ENCODE assay signal across 8 cellular contexts in genomic region chr9:120842685-120843485, GRCh38. TPM values are rescaled to one million over a fixed set of nuclear protein-coding genes. Genes with fewer than 3 reads are reported as not detected.
A peak's percentile ranks its signal among the peaks of the same experiment; 100 is the strongest.
DNase-seq lines count a peak whose midpoint lies in the region; ATAC-seq and TF ChIP-seq lines count a peak whose summit lies in the region.

TSS of gene PSMD5 (minus strand) at chr9:120842922. CDS start at chr9:120842909, 13 bp downstream.

- POLR2A ChIA-PET in naive thymus-derived CD4-positive, alpha-beta T cell (lab: Charles Lee) = interaction anchor here (0.7 to 5.2 kb wide), 22 partner anchors 8 to 359 kb away, joined by 3 to 55 read pairs (median 6); partner anchors contain the start of genes FBXW2 and RAB14

- no peaks in the 10 kb centered on the region for H3K9me3 Mint-ChIP-seq in activated T-helper 17 cell treated with anti-CD3 and anti-CD28 coated beads, Interleukin-2, amount 50 U/mL, for 72 hours
- peaks cover 0 to 9% (median 0%) of the 10 kb centered on the region in 11 donors for H3K9me3 Mint-ChIP-seq in naive thymus-derived CD4-positive, alpha-beta T cell
- H3K9me3 Mint-ChIP-seq in stimulated activated naive B cell treated with anti-CD40 and anti-IgM and Interleukin-4, amounts not matched to agents 10 μg/mL and 1 μg/mL and 100 μg/mL, for 72 hours = no peaks in the 10 kb centered on the region

- peak within 1 kb of the TSS; percentile 98 for H3K27ac Mint-ChIP-seq in activated T-helper 17 cell treated with anti-CD3 and anti-CD28 coated beads, Interleukin-2, amount 50 U/mL, for 72 hours
- peak within 1 kb of the TSS; percentile 83 to 99 (median 96) for H3K27ac Mint-ChIP-seq in naive thymus-derived CD4-positive, alpha-beta T cell
- peak within 1 kb of the TSS; percentile 99 for H3K27ac Mint-ChIP-seq in stimulated activated naive B cell treated with anti-CD40 and anti-IgM and Interleukin-4, amounts not matched to agents 10 μg/mL and 1 μg/mL and 100 μg/mL, for 72 hours

- intact Hi-C loops in naive thymus-derived CD4-positive, alpha-beta T cell (cut with micrococcal nuclease) = loop anchor here (1.0 to 5.0 kb wide), 15 partner anchors 25 to 359 kb away; partner anchors contain the start of genes FBXW2 (in 2 of the 2), MEGF9 (in 2 of the 2), CDK5RAP2 (in 1 of the 2) and CNTRL (in 1 of the 2)

- no peaks in the 10 kb centered on the region for H3K9me3 ChIP-seq in fibroblast of lung (ENCODE audit: control insufficient read depth, insufficient read depth, low read depth, low read length)
- no peaks in the 10 kb centered on the region for H3K9me3 ChIP-seq in naive thymus-derived CD4-positive, alpha-beta T cell (ENCODE audit: control insufficient read depth in 2 of 3, low read length in 3 of 3)

- ATAC-seq in GM21717 (IDR thresholded peaks at IDR 0.05; ENCODE audit: unreplicated experiment) = peak; percentile 100
- ATAC-seq in activated T-helper 17 cell treated with anti-CD3 and anti-CD28 coated beads, Interleukin-2, amount 50 U/mL, for 72 hours (replicated peaks) = peak; percentile 87
- ATAC-seq in naive thymus-derived CD4-positive, alpha-beta T cell = peak; percentile 94
- ATAC-seq in stimulated activated naive B cell treated with anti-CD40 and anti-IgM and Interleukin-4, amounts not matched to agents 10 μg/mL and 1 μg/mL and 100 μg/mL, for 72 hours (replicated peaks) = peak; percentile 99

- peaks cover 94% of the 10 kb centered on the region for H3K36me3 Mint-ChIP-seq in activated T-helper 17 cell treated with anti-CD3 and anti-CD28 coated beads, Interleukin-2, amount 50 U/mL, for 72 hours (ENCODE audit: low read depth)
- H3K36me3 Mint-ChIP-seq in naive thymus-derived CD4-positive, alpha-beta T cell = peaks cover 0 to 39% (median 29%) of the 10 kb centered on the region in 5 donors
- peaks cover 38 to 51% of the 10 kb centered on the region in 2 donors for H3K36me3 Mint-ChIP-seq in stimulated activated naive B cell treated with anti-CD40 and anti-IgM and Interleukin-4, amounts not matched to agents 10 μg/mL and 1 μg/mL and 100 μg/mL, for 72 hours

- H3K27me3 Mint-ChIP-seq in activated T-helper 17 cell treated with anti-CD3 and anti-CD28 coated beads, Interleukin-2, amount 50 U/mL, for 72 hours = no peaks in the 10 kb centered on the region
- no peaks in the 10 kb centered on the region for H3K27me3 Mint-ChIP-seq in naive thymus-derived CD4-positive, alpha-beta T cell
- H3K27me3 Mint-ChIP-seq in stimulated activated naive B cell treated with anti-CD40 and anti-IgM and Interleukin-4, amounts not matched to agents 10 μg/mL and 1 μg/mL and 100 μg/mL, for 72 hours = no peaks in the 10 kb centered on the region

- CTCF ChIA-PET in naive thymus-derived CD4-positive, alpha-beta T cell (lab: Charles Lee) = interaction anchor here (0.7 kb wide), 1 partner anchor 220 kb away, joined by 3 read pairs; no protein-coding TSS in a partner anchor

- H4K20me1 ChIP-seq in KMS-11 (ENCODE audit: insufficient read depth) (no peaks in the 10 kb centered on the region), fibroblast of lung (ENCODE audit: control insufficient read depth, extremely low read depth, insufficient read depth, low read length) (no peaks in the 10 kb centered on the region)

- H3K27me3 ChIP-seq in KMS-11 (ENCODE audit: insufficient read depth, low read depth) = no peaks in the 10 kb centered on the region
- no peaks in the 10 kb centered on the region for H3K27me3 ChIP-seq in fibroblast of lung (ENCODE audit: control insufficient read depth, insufficient read depth, low read length)
- H3K27me3 ChIP-seq in naive thymus-derived CD4-positive, alpha-beta T cell (ENCODE audit: control insufficient read depth in 2 of 2, insufficient read depth in 2 of 2, low read length in 2 of 2) = no peaks in the 10 kb centered on the region

- H3K79me2 ChIP-seq in KMS-11 (ENCODE audit: insufficient read depth, low read depth) (peaks cover 32% of the 10 kb centered on the region), fibroblast of lung (ENCODE audit: control insufficient read depth, insufficient read depth, low read length) (peaks cover 36% of the 10 kb centered on the region)

- H3K9ac ChIP-seq in KMS-11 = peak within 1 kb of the TSS; percentile 86
- peak within 1 kb of the TSS; percentile 94 for H3K9ac ChIP-seq in fibroblast of lung (ENCODE audit: insufficient read depth, low read length)

- TF ChIP-seq CTCF in KMS-11 (conservative IDR thresholded peaks at IDR 0.05; ENCODE audit: low read depth, low read length) (no peak), fibroblast of lung (conservative IDR thresholded peaks at IDR 0.05 in 1 of 2, IDR thresholded peaks at IDR 0.05 in 1 of 2; ENCODE audit: low read depth in 1 of 2, low read length in 2 of 2) (no peak)

- H3K4me2 ChIP-seq in KMS-11 (peak within 1 kb of the TSS; percentile 72), fibroblast of lung (ENCODE audit: extremely low read depth, insufficient read depth, low read length) (peak within 1 kb of the TSS; percentile 84)

- no peak within 1 kb of the TSS for H3K4me3 ChIP-seq in KMS-11 (IDR thresholded peaks at IDR 0.05; ENCODE audit: insufficient read depth, low read depth, low read length)
- H3K4me3 ChIP-seq in fibroblast of lung (replicated peaks in 1 of 4; ENCODE audit: control extremely low read depth in 1 of 4, insufficient read depth in 1 of 4, low read depth in 3 of 4, low read length in 4 of 4) = peak within 1 kb of the TSS; percentile 93 to 100 (median 100)
- peak within 1 kb of the TSS; percentile 89 for H3K4me3 ChIP-seq in naive thymus-derived CD4-positive, alpha-beta T cell (ENCODE audit: low read length)

- H3K4me1 ChIP-seq in KMS-11 (ENCODE audit: low read depth, poor library complexity, severe bottlenecking) = peaks cover 11% of the 10 kb centered on the region
- peaks cover 4% of the 10 kb centered on the region for H3K4me1 ChIP-seq in fibroblast of lung (ENCODE audit: control insufficient read depth, extremely low read depth, insufficient read depth, low read length)
- peaks cover 34 to 50% of the 10 kb centered on the region in 2 donors for H3K4me1 ChIP-seq in naive thymus-derived CD4-positive, alpha-beta T cell (ENCODE audit: control insufficient read depth in 2 of 2, insufficient read depth in 2 of 2, low read length in 2 of 2)

- H3K4me1 Mint-ChIP-seq in activated T-helper 17 cell treated with anti-CD3 and anti-CD28 coated beads, Interleukin-2, amount 50 U/mL, for 72 hours = peaks cover 59% of the 10 kb centered on the region
- H3K4me1 Mint-ChIP-seq in naive thymus-derived CD4-positive, alpha-beta T cell = peaks cover 53 to 86% (median 79%) of the 10 kb centered on the region in 7 donors
- peaks cover 22 to 80% of the 10 kb centered on the region in 2 donors for H3K4me1 Mint-ChIP-seq in stimulated activated naive B cell treated with anti-CD40 and anti-IgM and Interleukin-4, amounts not matched to agents 10 μg/mL and 1 μg/mL and 100 μg/mL, for 72 hours

- H3K27ac ChIP-seq in KMS-11 (peak within 1 kb of the TSS; percentile 74), fibroblast of lung (ENCODE audit: insufficient read depth, low read length) (peak within 1 kb of the TSS; percentile 97)
- peak within 1 kb of the TSS; percentile 98 for H3K27ac ChIP-seq in naive thymus-derived CD4-positive, alpha-beta T cell (ENCODE audit: low read depth, low read length)

- peak within 1 kb of the TSS; percentile 99 for H3K4me3 Mint-ChIP-seq in activated T-helper 17 cell treated with anti-CD3 and anti-CD28 coated beads, Interleukin-2, amount 50 U/mL, for 72 hours
- H3K4me3 Mint-ChIP-seq in naive thymus-derived CD4-positive, alpha-beta T cell = peak within 1 kb of the TSS; percentile 91 to 99 (median 96)
- peak within 1 kb of the TSS; percentile 93 to 100 for H3K4me3 Mint-ChIP-seq in stimulated activated naive B cell treated with anti-CD40 and anti-IgM and Interleukin-4, amounts not matched to agents 10 μg/mL and 1 μg/mL and 100 μg/mL, for 72 hours

- H3K36me3 ChIP-seq in KMS-11 (ENCODE audit: insufficient read depth) (0 out of 2 replicates have a peak, but pooled peaks cover 3% of the 10 kb centered on the region), fibroblast of lung (ENCODE audit: control insufficient read depth, insufficient read depth, low read length) (no peaks in the 10 kb centered on the region)
- peaks cover 0 to 13% (median 0%) of the 10 kb centered on the region in 3 experiments for H3K36me3 ChIP-seq in naive thymus-derived CD4-positive, alpha-beta T cell (ENCODE audit: control insufficient read depth in 2 of 3, insufficient read depth in 3 of 3, low read length in 3 of 3)

- peak within 1 kb of the TSS; percentile 68 for H2AFZ ChIP-seq in KMS-11 (ENCODE audit: low read depth)
- peak within 1 kb of the TSS; percentile 96 for H2AFZ ChIP-seq in fibroblast of lung (ENCODE audit: low read length)

- peak; percentile 98 for DNase-seq in DMS153 treated with DMSO at 0.1 percent for 48 hours (lab: John Stamatoyannopoulos, UW; ENCODE audit: unreplicated experiment)
- peak; percentile 99 for DNase-seq in RPMI7951 (ENCODE audit: low read depth)
- peak; percentile 99 to 100 for DNase-seq in fibroblast of lung (ENCODE audit: low read depth in 2 of 2)
- peak; percentile 86 to 98 (median 95) for DNase-seq in naive thymus-derived CD4-positive, alpha-beta T cell
- peak; percentile 97 for DNase-seq in stimulated activated naive B cell treated with anti-CD40 and anti-IgM and Interleukin-4, amounts not matched to agents 10 μg/mL and 1 μg/mL and 100 μg/mL, for 72 hours

RNA-seq across cellular contexts. Expression of gene PSMD5, which starts in this region (rescaled TPM):
- 33.6 and 35.3 TPM in 2 replicates for total RNA-seq in RPMI7951 (2014; rRNA removed; shearing (Covaris generic))
- 10 to 100 TPM; 60.2 to 62.8 TPM for total RNA-seq in activated T-helper 17 cell treated with anti-CD3 and anti-CD28 coated beads, Interleukin-2, amount 50 U/mL, for 72 hours
- total RNA-seq in fibroblast of lung = 31.8 and 33.9 TPM in 2 replicates
- polyA plus RNA-seq in fibroblast of lung = 48.3 and 56.2 TPM in 2 replicates
- polyA plus RNA-seq in fibroblast of lung (2012) = 25.4 and 31.1 TPM in 2 replicates
- 9.3 and 11.4 TPM in 2 replicates for polyA minus RNA-seq in fibroblast of lung (ENCODE audit: low replicate concordance)
- 10 to 100 TPM; 33.5 to 63.9 (median 44.0) TPM for total RNA-seq in naive thymus-derived CD4-positive, alpha-beta T cell
- polyA plus RNA-seq in naive thymus-derived CD4-positive, alpha-beta T cell = 10 to 100 TPM; 22.3 to 29.2 TPM
